ENCODE assay signal across 8 cellular contexts in the genomic region with DNA sequence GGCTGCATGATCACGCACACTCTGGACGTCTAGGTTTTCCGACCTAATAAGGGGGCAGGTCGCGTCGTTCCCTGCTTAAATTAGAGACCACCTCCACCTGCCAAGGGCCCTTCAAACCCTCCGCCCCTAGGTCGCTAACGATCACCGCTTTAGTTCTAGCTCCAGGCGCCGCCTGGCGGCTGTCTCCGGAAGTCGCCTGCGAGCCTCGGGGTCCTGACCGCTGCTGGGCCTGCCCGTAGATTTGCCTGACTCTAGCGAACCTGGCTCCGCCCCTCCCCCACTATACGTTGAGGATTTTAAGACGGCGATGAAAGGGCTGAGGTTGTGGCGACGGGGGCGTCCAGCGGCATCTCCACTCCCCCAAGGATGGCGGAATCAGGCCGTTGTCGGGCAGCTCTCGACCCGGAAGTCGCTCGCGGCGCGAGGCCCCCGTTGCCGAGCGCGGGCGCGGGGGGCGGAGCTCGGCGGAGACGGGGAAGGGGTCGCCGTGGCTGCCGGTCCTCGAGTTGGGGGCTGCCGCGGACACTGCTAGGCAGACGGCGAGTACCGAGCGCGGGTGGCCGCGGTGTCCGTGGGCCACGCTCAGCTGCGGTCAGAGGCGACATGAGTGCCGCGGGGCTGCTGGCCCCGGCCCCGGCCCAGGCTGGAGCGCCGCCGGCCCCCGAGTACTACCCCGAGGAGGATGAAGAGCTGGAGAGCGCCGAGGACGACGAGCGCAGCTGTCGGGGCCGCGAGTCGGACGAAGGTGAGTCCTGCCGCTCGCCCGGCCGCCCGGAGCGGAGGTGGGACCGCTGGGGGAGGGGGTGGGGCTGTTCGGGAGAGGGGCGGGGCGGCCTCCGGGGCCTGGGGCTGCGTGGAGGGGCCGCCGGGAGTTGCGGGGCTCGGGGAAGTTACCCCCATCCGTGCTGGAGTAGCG. TPM values are rescaled to one million over a fixed set of nuclear protein-coding genes. Genes with fewer than 3 reads are reported as not detected.
DNase-seq lines count a peak whose midpoint lies in the region; ATAC-seq and TF ChIP-seq lines count a peak whose summit lies in the region.

A gene with protein sequence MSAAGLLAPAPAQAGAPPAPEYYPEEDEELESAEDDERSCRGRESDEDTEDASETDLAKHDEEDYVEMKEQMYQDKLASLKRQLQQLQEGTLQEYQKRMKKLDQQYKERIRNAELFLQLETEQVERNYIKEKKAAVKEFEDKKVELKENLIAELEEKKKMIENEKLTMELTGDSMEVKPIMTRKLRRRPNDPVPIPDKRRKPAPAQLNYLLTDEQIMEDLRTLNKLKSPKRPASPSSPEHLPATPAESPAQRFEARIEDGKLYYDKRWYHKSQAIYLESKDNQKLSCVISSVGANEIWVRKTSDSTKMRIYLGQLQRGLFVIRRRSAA (plus strand): TSS at position 467 of the 916 bp plus-strand sequence. CDS start 137 bp downstream, at position 604.

- DNase-seq in DMS 273 (lab: John Stamatoyannopoulos, UW; ENCODE audit: unreplicated experiment) = peak; percentile 90
- peak; percentile 95 for DNase-seq in H7
- peak; percentile 83 for DNase-seq in NCI-H187 treated with DMSO at 0.1 percent for 48 hours (lab: John Stamatoyannopoulos, UW)
- peak; percentile 88 for DNase-seq in T-helper 2 cell treated with Interferon-gamma antibody and Interleukin-4, amounts not matched to agents 5 μg/mL and 100 μg/mL, for 36 hours (ENCODE audit: low spot score)
- DNase-seq in anterior cingulate cortex (lab: John Stamatoyannopoulos, UW) = peak; percentile 19 to 96 (median 88)
- DNase-seq in left ventricle myocardium superior = peak; percentile 96
- DNase-seq in prostate gland (ENCODE audit: low spot score) = peak; percentile 89
- DNase-seq in upper lobe of right lung = peak; percentile 95

- H3K36me3 ChIP-seq in H7 (replicated peaks; ENCODE audit: control insufficient read depth, insufficient read depth, low read length) (peaks cover 9% of the 10 kb centered on the region), prostate gland (peaks cover 0 to 1% of the 10 kb centered on the region in 2 donors), upper lobe of right lung (peaks cover 29% of the 10 kb centered on the region)

- peak; percentile 49 for TF ChIP-seq POLR2A in prostate gland (IDR thresholded peaks at IDR 0.05)

- under 1% methylated on average over 71 of the region's 102 CpGs for WGBS in prostate gland

- ATAC-seq in left ventricle myocardium superior (peak; percentile 44), upper lobe of right lung (peak; percentile 74)

- H3K4me1 Mint-ChIP-seq in T-helper 2 cell treated with Interferon-gamma antibody and Interleukin-4, amounts not matched to agents 5 μg/mL and 100 μg/mL, for 36 hours (ENCODE audit: low read depth) = peaks cover 33% of the 10 kb centered on the region

- intact Hi-C loops in left ventricle myocardium superior (cut with micrococcal nuclease) (loop anchor here (5.0 kb wide), 1 partner anchor 194 kb away; no protein-coding TSS in a partner anchor), prostate gland (cut with DNase I) (loop anchor here (2.0 kb wide), 1 partner anchor 194 kb away; no protein-coding TSS in a partner anchor), upper lobe of right lung (cut with DNase I) (loop anchor here (5.0 kb wide), 1 partner anchor 194 kb away; no protein-coding TSS in a partner anchor)

- H3K9me3 ChIP-seq in prostate gland (no peaks in the 10 kb centered on the region), upper lobe of right lung (no peaks in the 10 kb centered on the region)

- H3K27ac ChIP-seq in prostate gland = peak within 1 kb of the TSS; percentile 95
- peak within 1 kb of the TSS; percentile 97 for H3K27ac ChIP-seq in upper lobe of right lung

- peaks cover 4% of the 10 kb centered on the region for H3K27me3 Mint-ChIP-seq in T-helper 2 cell treated with Interferon-gamma antibody and Interleukin-4, amounts not matched to agents 5 μg/mL and 100 μg/mL, for 36 hours (ENCODE audit: low read depth)

- H3K4me1 ChIP-seq in prostate gland (replicated peaks) (no peaks in the 10 kb centered on the region), upper lobe of right lung (peaks cover 31% of the 10 kb centered on the region)

- peak within 1 kb of the TSS; percentile 96 for H3K4me3 Mint-ChIP-seq in T-helper 2 cell treated with Interferon-gamma antibody and Interleukin-4, amounts not matched to agents 5 μg/mL and 100 μg/mL, for 36 hours

- peak; percentile 97 to 99 (median 99) for TF ChIP-seq CTCF in prostate gland (IDR thresholded peaks at IDR 0.05)
- TF ChIP-seq CTCF in upper lobe of right lung (IDR thresholded peaks at IDR 0.05) = peak; percentile 97

- peaks cover 6% of the 10 kb centered on the region for H3K36me3 Mint-ChIP-seq in T-helper 2 cell treated with Interferon-gamma antibody and Interleukin-4, amounts not matched to agents 5 μg/mL and 100 μg/mL, for 36 hours (ENCODE audit: low read depth)

- peak within 1 kb of the TSS; percentile 99 for H3K27ac Mint-ChIP-seq in T-helper 2 cell treated with Interferon-gamma antibody and Interleukin-4, amounts not matched to agents 5 μg/mL and 100 μg/mL, for 36 hours

- peaks cover 6% of the 10 kb centered on the region for H3K27me3 ChIP-seq in H7 (ENCODE audit: control insufficient read depth, insufficient read depth, low read length)
- H3K27me3 ChIP-seq in prostate gland (replicated peaks; ENCODE audit: insufficient read depth) = no peaks in the 10 kb centered on the region
- H3K27me3 ChIP-seq in upper lobe of right lung = no peaks in the 10 kb centered on the region

- H3K4me3 ChIP-seq in H7 (ENCODE audit: insufficient read depth, low read depth, low read length) = peak within 1 kb of the TSS; percentile 95
- peak within 1 kb of the TSS; percentile 98 to 100 for H3K4me3 ChIP-seq in prostate gland
- H3K4me3 ChIP-seq in upper lobe of right lung = peak within 1 kb of the TSS; percentile 84

- no peaks in the 10 kb centered on the region for H3K9me3 Mint-ChIP-seq in T-helper 2 cell treated with Interferon-gamma antibody and Interleukin-4, amounts not matched to agents 5 μg/mL and 100 μg/mL, for 36 hours

RNA-seq across cellular contexts. Expression of the gene that starts here (rescaled TPM):
- total RNA-seq in H7 (2014; rRNA removed; shearing (Covaris generic)) = 33.9 and 42.4 TPM in 2 replicates
- total RNA-seq in left ventricle myocardium superior (21.2 TPM), prostate gland (10 to 100 TPM; 62.0 to 82.6 TPM), upper lobe of right lung (28.8 TPM)

Comparison
In these comparisons a context has a peak if more than half of its experiments do, and no peak if none do; other contexts are left out.
1. Peak in every context shown above with its lines: DNase-seq, ATAC-seq, H3K4me3 ChIP-seq and H3K27ac ChIP-seq.